In the genomic region with DNA sequence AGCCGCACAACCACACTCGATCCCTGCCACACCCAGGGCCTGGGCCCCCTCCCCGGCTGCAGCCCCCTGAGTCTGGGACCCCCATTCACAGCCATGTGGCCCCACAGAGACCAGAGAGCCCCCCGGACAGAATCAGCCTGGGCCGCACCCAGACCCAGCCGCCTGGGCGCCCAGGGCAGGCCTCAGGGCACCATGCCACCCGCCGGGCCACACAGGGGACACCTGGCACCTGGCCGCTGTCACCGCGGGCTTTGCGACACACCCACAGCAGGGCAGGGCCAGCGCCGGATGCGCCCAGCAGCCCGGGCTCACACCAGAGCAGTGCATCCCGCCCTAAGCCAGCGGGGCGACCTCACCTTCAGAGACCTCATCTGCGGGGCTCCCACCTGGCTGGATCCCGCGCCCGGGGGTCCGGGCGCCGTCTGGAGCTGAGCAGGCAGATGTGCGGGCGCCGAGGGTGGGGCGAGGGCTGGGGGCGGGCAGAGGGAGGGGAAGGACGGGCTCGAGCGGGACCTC, we compare ENCODE assay signal across 6 cellular contexts. TPM values are rescaled to one million over a fixed set of nuclear protein-coding genes. Genes with fewer than 3 reads are reported as not detected.
DNase-seq lines count a peak whose midpoint lies in the region; ATAC-seq and TF ChIP-seq lines count a peak whose summit lies in the region.

No MANE protein-coding gene starts in this region.

- DNase-seq in activated CD8-positive, alpha-beta T cell treated with anti-CD3 and anti-CD28 coated beads for 36 hours: peak; percentile 59
- DNase-seq in lower leg skin (ENCODE audit: low spot score in 2 of 2) (no peak), T-helper 9 cell (no peak)

- CTCF ChIA-PET in activated CD8-positive, alpha-beta T cell treated with anti-CD3 and anti-CD28 coated beads for 36 hours (lab: Charles Lee): no interaction called here

- no peaks in the 10 kb centered on the region for H3K27me3 Mint-ChIP-seq in activated CD8-positive, alpha-beta T cell treated with anti-CD3 and anti-CD28 coated beads for 36 hours

- no peak for TF ChIP-seq POLR2A in lower leg skin (IDR thresholded peaks at IDR 0.05)

- peak overlapping the region; percentile 24 for H3K4me3 ChIP-seq in lower leg skin (ENCODE audit: low read depth, poor library complexity, severe bottlenecking)

- peak overlapping the region; percentile 72; the same call in 1 of the 2 replicates for H3K9ac ChIP-seq in ES-I3 (ENCODE audit: low read depth, low read length)

- H3K9me3 Mint-ChIP-seq in activated CD8-positive, alpha-beta T cell treated with anti-CD3 and anti-CD28 coated beads for 36 hours: no peaks in the 10 kb centered on the region

- no peak overlapping the region for H3K4me3 Mint-ChIP-seq in activated CD8-positive, alpha-beta T cell treated with anti-CD3 and anti-CD28 coated beads for 36 hours

- peaks cover 3% of the 10 kb centered on the region for H3K36me3 Mint-ChIP-seq in activated CD8-positive, alpha-beta T cell treated with anti-CD3 and anti-CD28 coated beads for 36 hours (ENCODE audit: low read depth)

- intact Hi-C loops in activated CD8-positive, alpha-beta T cell treated with anti-CD3 and anti-CD28 coated beads for 36 hours (cut with micrococcal nuclease): no loop called here
- intact Hi-C loops in lower leg skin (cut with DNase I; ENCODE audit: low total_unique reads): no loop called here

- peaks cover 7% of the 10 kb centered on the region for H3K4me1 ChIP-seq in ES-I3 (ENCODE audit: insufficient read depth, low read length)

- H3K36me3 ChIP-seq in ES-I3 (ENCODE audit: insufficient read depth, low read length): peaks cover 3% of the 10 kb centered on the region; the same call in 1 of the 2 replicates

- H3K9me3 ChIP-seq in ES-I3 (ENCODE audit: control insufficient read depth, insufficient read depth, low read length): no peaks in the 10 kb centered on the region

- WGBS in lower leg skin, 2 donors: 0 to 20% methylated on average over 4 to 15 of the region's 35 CpGs

- TF ChIP-seq CTCF in activated CD8-positive, alpha-beta T cell treated with anti-CD3 and anti-CD28 coated beads for 36 hours (IDR thresholded peaks at IDR 0.05): no peak
- no peak for TF ChIP-seq CTCF in lower leg skin (IDR thresholded peaks at IDR 0.05)

- H3K4me1 Mint-ChIP-seq in activated CD8-positive, alpha-beta T cell treated with anti-CD3 and anti-CD28 coated beads for 36 hours (ENCODE audit: low read depth): peaks cover 11% of the 10 kb centered on the region

- H3K27ac Mint-ChIP-seq in activated CD8-positive, alpha-beta T cell treated with anti-CD3 and anti-CD28 coated beads for 36 hours: no peak overlapping the region

- peak; percentile 48 for ATAC-seq in activated CD8-positive, alpha-beta T cell treated with anti-CD3 and anti-CD28 coated beads for 36 hours
- no peak for ATAC-seq in HG03342 (IDR thresholded peaks at IDR 0.05; ENCODE audit: unreplicated experiment)
- no peak for ATAC-seq in GM18909 (IDR thresholded peaks at IDR 0.05; ENCODE audit: poor library complexity, unreplicated experiment)

- POLR2A ChIA-PET in activated CD8-positive, alpha-beta T cell treated with anti-CD3 and anti-CD28 coated beads for 36 hours (lab: Charles Lee): no interaction called here

RNA-seq across cellular contexts. Expression of a gene that starts 0.4 kb away (rescaled TPM):
- 1 to 10 TPM; 2.7 to 3.0 TPM for total RNA-seq in activated CD8-positive, alpha-beta T cell treated with anti-CD3 and anti-CD28 coated beads for 36 hours
- total RNA-seq in lower leg skin: 1 to 10 TPM in 2 of 4 donors, under 1 TPM in 2; 0.20 to 4.2 (median 0.90) TPM

RNA-seq across cellular contexts. Expression of a gene that starts 20.4 kb away (rescaled TPM):
- 10 to 100 TPM; 25.9 to 28.5 TPM for total RNA-seq in activated CD8-positive, alpha-beta T cell treated with anti-CD3 and anti-CD28 coated beads for 36 hours
- total RNA-seq in lower leg skin: 10 to 100 TPM; 21.1 to 46.5 (median 33.6) TPM

RNA-seq across cellular contexts. Expression of a gene that starts 21.0 kb away (rescaled TPM):
- under 1 TPM; 0.09 to 0.14 TPM for total RNA-seq in activated CD8-positive, alpha-beta T cell treated with anti-CD3 and anti-CD28 coated beads for 36 hours
- under 1 TPM in 3 of 4 donors, not detected in 1; 0.19 to 0.52 (median 0.25) TPM for total RNA-seq in lower leg skin

RNA-seq across cellular contexts. Expression of a gene that starts 33.5 kb away (rescaled TPM):
- total RNA-seq in activated CD8-positive, alpha-beta T cell treated with anti-CD3 and anti-CD28 coated beads for 36 hours: 10 to 100 TPM; 42.7 to 47.3 TPM
- total RNA-seq in lower leg skin: 100 to 1,000 TPM; 112 to 135 (median 123) TPM

RNA-seq across cellular contexts. Expression of a gene that starts 48.8 kb away (rescaled TPM):
- 10 to 100 TPM; 62.4 to 63.5 TPM for total RNA-seq in activated CD8-positive, alpha-beta T cell treated with anti-CD3 and anti-CD28 coated beads for 36 hours
- total RNA-seq in lower leg skin: 10 to 100 TPM; 43.3 to 98.2 (median 56.3) TPM
